ENCODE assay signal across 19 cellular contexts in the genomic region with DNA sequence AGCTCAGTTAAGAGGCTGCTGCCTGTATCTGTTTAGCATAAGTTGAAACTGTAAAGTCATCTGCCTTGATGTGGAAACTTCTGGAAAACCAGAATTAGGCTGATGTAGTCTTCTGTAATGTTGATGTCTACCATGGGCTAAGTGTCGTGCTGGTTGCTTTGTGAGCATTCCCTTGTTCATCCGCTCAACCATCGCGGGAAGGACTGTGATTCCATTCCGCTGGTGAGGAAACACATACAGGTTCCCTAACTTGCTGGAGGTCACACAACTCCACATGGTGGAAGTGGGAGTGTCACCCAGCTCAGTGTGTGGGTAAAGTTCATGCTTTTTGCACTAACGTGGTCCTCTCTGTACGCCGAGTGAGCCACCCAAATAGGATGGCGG. TPM values are rescaled to one million over a fixed set of nuclear protein-coding genes. Genes with fewer than 3 reads are reported as not detected.
DNase-seq lines count a peak whose midpoint lies in the region; ATAC-seq and TF ChIP-seq lines count a peak whose summit lies in the region.
"Had no signal": no experiment of that assay in that cellular context is flagged by ENCODE, and none has a peak within 500 bp of the region (broad histone marks: within the 10 kb centered on the region; RNA-seq: fewer than 3 reads in every experiment).

No MANE protein-coding gene starts in this region.

- ATAC-seq in gastroesophageal sphincter, result no peak
- ATAC-seq in activated T-helper 17 cell treated with anti-CD3 and anti-CD28 coated beads, Interleukin-2, amount 50 U/mL, for 72 hours (replicated peaks), result no peak
- ATAC-seq: GM12878, GM23338, K562, Panc1 had no signal

- no peak overlapping the region for H3K4me2 ChIP-seq in GM23248 (ENCODE audit: unreplicated experiment)
- H3K4me2 ChIP-seq: BLaER1, GM23338 had no signal

- H3K4me3 ChIP-seq in GM23248 (no peak overlapping the region), gastroesophageal sphincter (no peak overlapping the region)
- H3K4me3 ChIP-seq: BLaER1, GM12878, GM23338, K562, SJSA1 had no signal

- no peak for TF ChIP-seq POLR2A in gastroesophageal sphincter (IDR thresholded peaks at IDR 0.05)

- H3K9me2 ChIP-seq in GM23248 (ENCODE audit: insufficient read depth), result no peaks in the 10 kb centered on the region

- H3K4me1 Mint-ChIP-seq in brain (peaks cover 46% of the 10 kb centered on the region), neural crest cell (peaks cover 32% of the 10 kb centered on the region)
- no peaks in the 10 kb centered on the region for H3K4me1 Mint-ChIP-seq in activated T-helper 17 cell treated with anti-CD3 and anti-CD28 coated beads, Interleukin-2, amount 50 U/mL, for 72 hours
- H3K4me1 Mint-ChIP-seq: CD4-positive, alpha-beta memory T cell had no signal

- 59 to 62% methylated on average over 9 of the region's 9 CpGs for WGBS in GM23248 (ENCODE audit: low coverage in 1 of 2, low lambda C conversion rate in 2 of 2, missing lambda C conversion rate in 2 of 2), 2 experiments
- 93 to 94% methylated on average over 3 to 9 of the region's 9 CpGs for WGBS in gastroesophageal sphincter (ENCODE audit: low coverage in 1 of 2), 2 donors

- H3K4me3 Mint-ChIP-seq in brain (no peak overlapping the region), neural crest cell (no peak overlapping the region)
- H3K4me3 Mint-ChIP-seq in activated T-helper 17 cell treated with anti-CD3 and anti-CD28 coated beads, Interleukin-2, amount 50 U/mL, for 72 hours, result no peak overlapping the region
- H3K4me3 Mint-ChIP-seq: CD4-positive, alpha-beta memory T cell; GM23338 had no signal

- H3K9me3 ChIP-seq in GM23248 (ENCODE audit: low read depth) (no peaks in the 10 kb centered on the region), gastroesophageal sphincter (no peaks in the 10 kb centered on the region)
- H3K9me3 ChIP-seq: BLaER1, SJSA1 had no signal

- H3K27me3 ChIP-seq in GM23248 (replicated peaks; ENCODE audit: insufficient read depth), result no peaks in the 10 kb centered on the region
- H3K27me3 ChIP-seq in gastroesophageal sphincter, result no peaks in the 10 kb centered on the region
- H3K27me3 ChIP-seq: BLaER1, SJSA1 had no signal

- no peak overlapping the region for H2AFZ ChIP-seq in GM23248

- no peaks in the 10 kb centered on the region for H3K4me1 ChIP-seq in GM23248 (ENCODE audit: insufficient read depth)
- no peaks in the 10 kb centered on the region for H3K4me1 ChIP-seq in gastroesophageal sphincter
- H3K4me1 ChIP-seq: SJSA1 had no signal

- no peaks in the 10 kb centered on the region for H3K9me3 Mint-ChIP-seq in brain
- H3K9me3 Mint-ChIP-seq in neural crest cell, result no peaks in the 10 kb centered on the region
- H3K9me3 Mint-ChIP-seq in activated T-helper 17 cell treated with anti-CD3 and anti-CD28 coated beads, Interleukin-2, amount 50 U/mL, for 72 hours, result no peaks in the 10 kb centered on the region
- H3K9me3 Mint-ChIP-seq: CD4-positive, alpha-beta memory T cell; GM23338 had no signal

- H3K27me3 Mint-ChIP-seq in brain (peaks cover 5% of the 10 kb centered on the region), neural crest cell (ENCODE audit: low read depth) (no peaks in the 10 kb centered on the region)
- H3K27me3 Mint-ChIP-seq in activated T-helper 17 cell treated with anti-CD3 and anti-CD28 coated beads, Interleukin-2, amount 50 U/mL, for 72 hours, result no peaks in the 10 kb centered on the region
- H3K27me3 Mint-ChIP-seq: CD4-positive, alpha-beta memory T cell had no signal

- in situ Hi-C loops in GM23248 (cut with MboI), result no loop called here

- H3K27ac Mint-ChIP-seq in brain (peak overlapping the region in 3 of 5 experiments; percentile 64 to 92 (median 84)), neural crest cell (ENCODE audit: unreplicated experiment) (peak overlapping the region; percentile 9)
- no peak overlapping the region for H3K27ac Mint-ChIP-seq in activated T-helper 17 cell treated with anti-CD3 and anti-CD28 coated beads, Interleukin-2, amount 50 U/mL, for 72 hours
- H3K27ac Mint-ChIP-seq: GM23338 had no signal

- no peaks in the 10 kb centered on the region for H3K79me2 ChIP-seq in GM23248 (ENCODE audit: insufficient read depth)

- peaks cover 15% of the 10 kb centered on the region for H3F3A ChIP-seq in GM23248 (ENCODE audit: insufficient read depth)

- H3K36me3 Mint-ChIP-seq in brain (peaks cover 29% of the 10 kb centered on the region), neural crest cell (ENCODE audit: low read depth) (peaks cover 20% of the 10 kb centered on the region)
- H3K36me3 Mint-ChIP-seq in activated T-helper 17 cell treated with anti-CD3 and anti-CD28 coated beads, Interleukin-2, amount 50 U/mL, for 72 hours (ENCODE audit: low read depth), result peaks cover 27% of the 10 kb centered on the region

- TF ChIP-seq CTCF in brain (conservative IDR thresholded peaks at IDR 0.05) (no peak), neural crest cell (conservative IDR thresholded peaks at IDR 0.05) (no peak), gastroesophageal sphincter (IDR thresholded peaks at IDR 0.05) (no peak)

- no peak overlapping the region for H3K9ac ChIP-seq in GM23248
- H3K9ac ChIP-seq: BLaER1 had no signal

- H4K20me1 ChIP-seq in GM23248 (ENCODE audit: insufficient read depth), result no peaks in the 10 kb centered on the region
- H4K20me1 ChIP-seq: BLaER1 had no signal

- DNase-seq in GM23248 (peak; percentile 14), neural crest cell (ENCODE audit: low read depth, low spot score) (no peak), DMS 273 treated with DMSO at 0.1 percent for 48 hours (lab: John Stamatoyannopoulos, UW) (no peak)
- DNase-seq: Calu3; CD4-positive, alpha-beta memory T cell; DMS53; EL; NCI-H1694 had no signal

- peaks cover 8% of the 10 kb centered on the region for H3K36me3 ChIP-seq in GM23248 (ENCODE audit: low read depth)
- peaks cover 0 to 35% of the 10 kb centered on the region in 2 donors for H3K36me3 ChIP-seq in gastroesophageal sphincter

- H3K27ac ChIP-seq in GM23248, result no peak overlapping the region
- no peak overlapping the region for H3K27ac ChIP-seq in gastroesophageal sphincter
- H3K27ac ChIP-seq: BLaER1, SJSA1 had no signal

- no peak for TF ChIP-seq EP300 in gastroesophageal sphincter (IDR thresholded peaks at IDR 0.05)

RNA-seq across cellular contexts. Expression of a gene that starts 4.0 kb away (rescaled TPM):
- not detected in 2 replicates for total RNA-seq in GM23248 (2014; rRNA removed; shearing (Covaris generic))
- not detected in 2 replicates for polyA plus RNA-seq in GM23248 (2016; fragmentation: Nextera tagmentation; extraction: Ambion mirVana)
- polyA plus RNA-seq in brain (ENCODE audit: insufficient read depth, low read depth, low replicate concordance), result not detected
- total RNA-seq in neural crest cell, result 0.14 and 0.19 TPM in 2 replicates
- 1 to 10 TPM in 1 of 4 donors, not detected in 3; 1.5 TPM for total RNA-seq in gastroesophageal sphincter
- total RNA-seq in activated T-helper 17 cell treated with anti-CD3 and anti-CD28 coated beads, Interleukin-2, amount 50 U/mL, for 72 hours, result not detected
- total RNA-seq: A673; Calu3; CD4-positive, alpha-beta memory T cell; GM12878; K562; NCI-H460; SJSA1 had no signal
- polyA plus RNA-seq: CD4-positive, alpha-beta memory T cell; GM12878; K562 had no signal

RNA-seq across cellular contexts. Expression of a gene that starts 22.8 kb away (rescaled TPM):
- total RNA-seq in GM23248 (2014; rRNA removed; shearing (Covaris generic)), result 222 and 257 TPM in 2 replicates
- polyA plus RNA-seq in GM23248 (2016; fragmentation: Nextera tagmentation; extraction: Ambion mirVana) (194 and 197 TPM in 2 replicates), brain (ENCODE audit: insufficient read depth, low read depth, low replicate concordance) (22.2 TPM)
- total RNA-seq in neural crest cell (77.2 and 88.6 TPM in 2 replicates), gastroesophageal sphincter (10 to 100 TPM; 21.7 to 27.4 (median 23.0) TPM)
- total RNA-seq in activated T-helper 17 cell treated with anti-CD3 and anti-CD28 coated beads, Interleukin-2, amount 50 U/mL, for 72 hours, result 10 to 100 TPM; 24.5 to 33.4 TPM

RNA-seq across cellular contexts. Expression of a gene that starts 23.0 kb away (rescaled TPM):
- total RNA-seq in GM23248 (2014; rRNA removed; shearing (Covaris generic)), result 2.7 and 3.4 TPM in 2 replicates
- polyA plus RNA-seq in GM23248 (2016; fragmentation: Nextera tagmentation; extraction: Ambion mirVana), result 8.1 and 10.5 TPM in 2 replicates
- 13.3 TPM for polyA plus RNA-seq in brain (ENCODE audit: insufficient read depth, low read depth, low replicate concordance)
- total RNA-seq in neural crest cell, result 9.7 and 13.6 TPM in 2 replicates
- 1 to 10 TPM; 4.0 to 8.8 (median 8.0) TPM for total RNA-seq in gastroesophageal sphincter
- 10 to 100 TPM in 1 of 2 donors, 1 to 10 TPM in 1; 6.5 to 10.7 TPM for total RNA-seq in activated T-helper 17 cell treated with anti-CD3 and anti-CD28 coated beads, Interleukin-2, amount 50 U/mL, for 72 hours

RNA-seq across cellular contexts. Expression of a gene that starts 40.8 kb away (rescaled TPM):
- not detected in 2 replicates for total RNA-seq in GM23248 (2014; rRNA removed; shearing (Covaris generic))
- polyA plus RNA-seq in GM23248 (2016; fragmentation: Nextera tagmentation; extraction: Ambion mirVana) (0.14 TPM in 1 of 2 replicates, not detected in the other), brain (ENCODE audit: insufficient read depth, low read depth, low replicate concordance) (not detected)
- total RNA-seq in neural crest cell (0.70 and 0.91 TPM in 2 replicates), gastroesophageal sphincter (under 1 TPM in 1 of 4 donors, not detected in 3; 0.12 TPM)
- total RNA-seq in activated T-helper 17 cell treated with anti-CD3 and anti-CD28 coated beads, Interleukin-2, amount 50 U/mL, for 72 hours, result 1 to 10 TPM in 1 of 2 donors, under 1 TPM in 1; 0.15 to 2.8 TPM
- total RNA-seq: SJSA1 had no signal
- polyA plus RNA-seq: CD4-positive, alpha-beta memory T cell had no signal
